In genomic region chr12:8045952-8046944, GRCh38 we compare ENCODE assay signal across 8 cellular contexts. TPM values are rescaled to one million over a fixed set of nuclear protein-coding genes. Genes with fewer than 3 reads are reported as not detected.
A peak's percentile ranks its signal among the peaks of the same experiment; 100 is the strongest.
DNase-seq lines count a peak whose midpoint lies in the region; ATAC-seq and TF ChIP-seq lines count a peak whose summit lies in the region.

No MANE protein-coding gene starts in this region.

- H3K4me3 ChIP-seq in GM12865 (ENCODE audit: low read depth, low read length), result no peak overlapping the region
- H3K4me3 ChIP-seq in adipocyte (ENCODE audit: low read length), result no peak overlapping the region

- no peaks in the 10 kb centered on the region for H3K9me3 ChIP-seq in adipocyte (ENCODE audit: control insufficient read depth, low read length)

- H3K36me3 ChIP-seq in adipocyte (ENCODE audit: control insufficient read depth, insufficient read depth, low read length, severe bottlenecking), result peaks cover 85% of the 10 kb centered on the region

- TF ChIP-seq CTCF in GM12865 (IDR thresholded peaks at IDR 0.05; ENCODE audit: insufficient read depth, low read depth, low read length, missing control alignments), result peak; percentile 85

- peak overlapping the region; percentile 4 for H3K9ac ChIP-seq in adipocyte (ENCODE audit: low read length)

- H3K27me3 ChIP-seq in adipocyte (replicated peaks; ENCODE audit: control insufficient read depth, insufficient read depth, low read length), result no peaks in the 10 kb centered on the region

- peak; percentile 80 for DNase-seq in GM12865 (ENCODE audit: low read depth)
- peak; percentile 53 for DNase-seq in MV-4-11 (lab: John Stamatoyannopoulos, UW)
- peak; percentile 53 to 80 (median 68) for DNase-seq in T-helper 1 cell
- DNase-seq in adipocyte (ENCODE audit: low read depth), result peak; percentile 91
- peak; percentile 82 for DNase-seq in left cardiac atrium
- peak; percentile 69 for DNase-seq in retina

- H3K4me1 ChIP-seq in adipocyte (ENCODE audit: control insufficient read depth, insufficient read depth, low read length), result no peaks in the 10 kb centered on the region

- ATAC-seq in left cardiac atrium, result peak; percentile 76 to 79
- ATAC-seq in GM18511 (IDR thresholded peaks at IDR 0.05; ENCODE audit: unreplicated experiment), result no peak
- no peak for ATAC-seq in GM21825 (IDR thresholded peaks at IDR 0.05; ENCODE audit: unreplicated experiment)

- intact Hi-C loops in left cardiac atrium (cut with DNase I), result no loop called here

RNA-seq across cellular contexts. Expression of gene FOXJ2, which starts 13.7 kb away (rescaled TPM):
- 10 to 100 TPM; 18.9 to 19.5 TPM for total RNA-seq in left cardiac atrium

RNA-seq across cellular contexts. Expression of gene C3AR1, which starts 19.9 kb away (rescaled TPM):
- 10 to 100 TPM; 10.4 to 22.0 TPM for total RNA-seq in left cardiac atrium

RNA-seq across cellular contexts. Expression of gene NECAP1, which starts 35.8 kb away (rescaled TPM):
- total RNA-seq in left cardiac atrium, result 10 to 100 TPM; 21.2 to 28.8 TPM

Comparison
In these comparisons a context has a peak if more than half of its experiments do, and no peak if none do; other contexts are left out.
1. ATAC-seq: peak in left cardiac atrium (2 of 2); none in GM18511 (single experiment) and GM21825 (single experiment).
2. Peak in every context shown above with its lines, with median percentiles within 50 percentile points of each other: DNase-seq.